In the genomic region with DNA sequence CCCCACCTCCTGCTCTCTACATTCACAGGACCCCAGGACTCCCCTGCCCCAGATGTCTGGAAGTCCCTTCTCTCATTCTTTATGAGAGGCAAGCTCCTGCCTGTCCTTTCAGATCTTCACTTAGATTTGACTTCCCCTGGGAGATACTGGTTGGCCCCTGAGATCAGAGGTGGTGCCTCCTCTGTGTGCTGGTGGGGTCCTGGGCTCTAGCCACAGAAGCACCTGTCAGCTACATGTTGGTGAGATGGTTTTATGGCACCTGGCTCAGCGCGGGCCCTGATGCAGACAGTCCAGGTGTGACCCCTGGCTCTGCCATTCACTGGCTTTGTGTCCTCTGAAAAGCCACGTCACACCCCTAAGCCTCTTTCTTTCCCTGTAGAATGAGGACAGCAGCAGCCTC, we compare ENCODE assay signal across 1 cellular context.
A peak's percentile ranks its signal among the peaks of the same experiment; 100 is the strongest.
TF ChIP-seq lines count a peak whose summit lies in the region.

No MANE protein-coding gene starts in this region.

TF ChIP-seq in GM12878, 131 proteins besides CTCF, POLR2A, EP300 and RAD21 (continued from another document):
- TF ChIP-seq POLR2AphosphoS5 (IDR thresholded peaks at IDR 0.05; ENCODE audit: low read length) (no peak; the same call in 1 of the 2 replicates), NBN (IDR thresholded peaks at IDR 0.05) (no peak), BACH1 (IDR thresholded peaks at IDR 0.05; ENCODE audit: borderline replicate concordance) (no peak), MTA2 (IDR thresholded peaks at IDR 0.05; ENCODE audit: low read depth) (peak; percentile 8; the same call in 1 of the 2 replicates), ATF7 (IDR thresholded peaks at IDR 0.05; ENCODE audit: low read depth) (no peak), MTA3 (IDR thresholded peaks at IDR 0.05; ENCODE audit: borderline replicate concordance, low read length) (no peak), CBX5 (IDR thresholded peaks at IDR 0.05; ENCODE audit: low read depth) (no peak), FOXM1 (IDR thresholded peaks at IDR 0.05; ENCODE audit: low read depth, low read length) (no peak), HDAC2 (IDR thresholded peaks at IDR 0.05) (no peak), STAT1 (conservative IDR thresholded peaks at IDR 0.05) (no peak), MEF2B (IDR thresholded peaks at IDR 0.05; ENCODE audit: partially characterized antibody, poor library complexity, severe bottlenecking) (peak; percentile 92), ZSCAN29 (IDR thresholded peaks at IDR 0.05) (no peak), GATAD2B (conservative IDR thresholded peaks at IDR 0.05; ENCODE audit: low read depth) (peak; percentile 45; the same call in 1 of the 2 replicates), RAD51 (IDR thresholded peaks at IDR 0.05) (no peak), STAT3 (IDR thresholded peaks at IDR 0.05; ENCODE audit: low read depth, low read length) (no peak), CHD1 (IDR thresholded peaks at IDR 0.05; ENCODE audit: low read depth, low read length) (no peak), ZZZ3 (IDR thresholded peaks at IDR 0.05; ENCODE audit: control insufficient read depth, insufficient read length, low read depth) (no peak), SREBF1 (IDR thresholded peaks at IDR 0.05; ENCODE audit: low read length) (no peak), BCL11A (IDR thresholded peaks at IDR 0.05; ENCODE audit: low read depth, low read length) (no peak), CBX3 (IDR thresholded peaks at IDR 0.05; ENCODE audit: borderline replicate concordance, low read depth) (no peak), BRCA1 (IDR thresholded peaks at IDR 0.05; ENCODE audit: low read depth, low read length) (no peak), JUND (IDR thresholded peaks at IDR 0.05; ENCODE audit: low read depth, low read length) (no peak), ZNF207 (IDR thresholded peaks at IDR 0.05; ENCODE audit: borderline replicate concordance) (no peak), SUPT20H (IDR thresholded peaks at IDR 0.05; ENCODE audit: borderline replicate concordance, control insufficient read depth, low read depth, low read length) (no peak), TAF1 (IDR thresholded peaks at IDR 0.05; ENCODE audit: borderline replicate concordance, low read depth, low read length) (no peak), HCFC1 (IDR thresholded peaks at IDR 0.05; ENCODE audit: low read length) (no peak), NR2C1 (IDR thresholded peaks at IDR 0.05) (no peak), KLF5 (IDR thresholded peaks at IDR 0.05; ENCODE audit: partially characterized antibody) (no peak), POLR2AphosphoS2 (IDR thresholded peaks at IDR 0.05; ENCODE audit: low read depth, low read length) (no peak), EED (IDR thresholded peaks at IDR 0.05; ENCODE audit: low read depth) (no peak), NR2F1 (conservative IDR thresholded peaks at IDR 0.05) (peak; percentile 70), CEBPB (IDR thresholded peaks at IDR 0.05; ENCODE audit: borderline replicate concordance in 1 of 2, low read depth in 2 of 2, low read length in 2 of 2) (no peak), TCF12 (IDR thresholded peaks at IDR 0.05; ENCODE audit: low read depth, low read length) (peak; percentile 83), FOS (IDR thresholded peaks at IDR 0.05; ENCODE audit: borderline replicate concordance, extremely low read depth, insufficient read length) (no peak), YBX1 (IDR thresholded peaks at IDR 0.05) (no peak), DPF2 (IDR thresholded peaks at IDR 0.05) (no peak), MYB (IDR thresholded peaks at IDR 0.05; ENCODE audit: borderline replicate concordance, low read depth, low read length) (no peak), RCOR1 (conservative IDR thresholded peaks at IDR 0.05; ENCODE audit: low read depth, low read length) (no peak), CREB1 (IDR thresholded peaks at IDR 0.05; ENCODE audit: low read depth) (no peak)
- TF ChIP-seq, protein P1, sequence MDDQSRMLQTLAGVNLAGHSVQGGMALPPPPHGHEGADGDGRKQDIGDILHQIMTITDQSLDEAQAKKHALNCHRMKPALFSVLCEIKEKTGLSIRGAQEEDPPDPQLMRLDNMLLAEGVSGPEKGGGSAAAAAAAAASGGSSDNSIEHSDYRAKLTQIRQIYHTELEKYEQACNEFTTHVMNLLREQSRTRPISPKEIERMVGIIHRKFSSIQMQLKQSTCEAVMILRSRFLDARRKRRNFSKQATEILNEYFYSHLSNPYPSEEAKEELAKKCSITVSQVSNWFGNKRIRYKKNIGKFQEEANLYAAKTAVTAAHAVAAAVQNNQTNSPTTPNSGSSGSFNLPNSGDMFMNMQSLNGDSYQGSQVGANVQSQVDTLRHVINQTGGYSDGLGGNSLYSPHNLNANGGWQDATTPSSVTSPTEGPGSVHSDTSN (IDR thresholded peaks at IDR 0.05; ENCODE audit: insufficient replicate concordance, low read depth, low read length) = no peak
- TF ChIP-seq, protein P2, sequence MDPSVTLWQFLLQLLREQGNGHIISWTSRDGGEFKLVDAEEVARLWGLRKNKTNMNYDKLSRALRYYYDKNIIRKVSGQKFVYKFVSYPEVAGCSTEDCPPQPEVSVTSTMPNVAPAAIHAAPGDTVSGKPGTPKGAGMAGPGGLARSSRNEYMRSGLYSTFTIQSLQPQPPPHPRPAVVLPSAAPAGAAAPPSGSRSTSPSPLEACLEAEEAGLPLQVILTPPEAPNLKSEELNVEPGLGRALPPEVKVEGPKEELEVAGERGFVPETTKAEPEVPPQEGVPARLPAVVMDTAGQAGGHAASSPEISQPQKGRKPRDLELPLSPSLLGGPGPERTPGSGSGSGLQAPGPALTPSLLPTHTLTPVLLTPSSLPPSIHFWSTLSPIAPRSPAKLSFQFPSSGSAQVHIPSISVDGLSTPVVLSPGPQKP (IDR thresholded peaks at IDR 0.05; ENCODE audit: low read depth, low read length) = no peak
- TF ChIP-seq, protein P3, sequence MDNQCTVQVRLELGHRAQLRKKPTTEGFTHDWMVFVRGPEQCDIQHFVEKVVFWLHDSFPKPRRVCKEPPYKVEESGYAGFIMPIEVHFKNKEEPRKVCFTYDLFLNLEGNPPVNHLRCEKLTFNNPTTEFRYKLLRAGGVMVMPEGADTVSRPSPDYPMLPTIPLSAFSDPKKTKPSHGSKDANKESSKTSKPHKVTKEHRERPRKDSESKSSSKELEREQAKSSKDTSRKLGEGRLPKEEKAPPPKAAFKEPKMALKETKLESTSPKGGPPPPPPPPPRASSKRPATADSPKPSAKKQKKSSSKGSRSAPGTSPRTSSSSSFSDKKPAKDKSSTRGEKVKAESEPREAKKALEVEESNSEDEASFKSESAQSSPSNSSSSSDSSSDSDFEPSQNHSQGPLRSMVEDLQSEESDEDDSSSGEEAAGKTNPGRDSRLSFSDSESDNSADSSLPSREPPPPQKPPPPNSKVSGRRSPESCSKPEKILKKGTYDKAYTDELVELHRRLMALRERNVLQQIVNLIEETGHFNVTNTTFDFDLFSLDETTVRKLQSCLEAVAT (IDR thresholded peaks at IDR 0.05) = no peak
- TF ChIP-seq, protein P4, sequence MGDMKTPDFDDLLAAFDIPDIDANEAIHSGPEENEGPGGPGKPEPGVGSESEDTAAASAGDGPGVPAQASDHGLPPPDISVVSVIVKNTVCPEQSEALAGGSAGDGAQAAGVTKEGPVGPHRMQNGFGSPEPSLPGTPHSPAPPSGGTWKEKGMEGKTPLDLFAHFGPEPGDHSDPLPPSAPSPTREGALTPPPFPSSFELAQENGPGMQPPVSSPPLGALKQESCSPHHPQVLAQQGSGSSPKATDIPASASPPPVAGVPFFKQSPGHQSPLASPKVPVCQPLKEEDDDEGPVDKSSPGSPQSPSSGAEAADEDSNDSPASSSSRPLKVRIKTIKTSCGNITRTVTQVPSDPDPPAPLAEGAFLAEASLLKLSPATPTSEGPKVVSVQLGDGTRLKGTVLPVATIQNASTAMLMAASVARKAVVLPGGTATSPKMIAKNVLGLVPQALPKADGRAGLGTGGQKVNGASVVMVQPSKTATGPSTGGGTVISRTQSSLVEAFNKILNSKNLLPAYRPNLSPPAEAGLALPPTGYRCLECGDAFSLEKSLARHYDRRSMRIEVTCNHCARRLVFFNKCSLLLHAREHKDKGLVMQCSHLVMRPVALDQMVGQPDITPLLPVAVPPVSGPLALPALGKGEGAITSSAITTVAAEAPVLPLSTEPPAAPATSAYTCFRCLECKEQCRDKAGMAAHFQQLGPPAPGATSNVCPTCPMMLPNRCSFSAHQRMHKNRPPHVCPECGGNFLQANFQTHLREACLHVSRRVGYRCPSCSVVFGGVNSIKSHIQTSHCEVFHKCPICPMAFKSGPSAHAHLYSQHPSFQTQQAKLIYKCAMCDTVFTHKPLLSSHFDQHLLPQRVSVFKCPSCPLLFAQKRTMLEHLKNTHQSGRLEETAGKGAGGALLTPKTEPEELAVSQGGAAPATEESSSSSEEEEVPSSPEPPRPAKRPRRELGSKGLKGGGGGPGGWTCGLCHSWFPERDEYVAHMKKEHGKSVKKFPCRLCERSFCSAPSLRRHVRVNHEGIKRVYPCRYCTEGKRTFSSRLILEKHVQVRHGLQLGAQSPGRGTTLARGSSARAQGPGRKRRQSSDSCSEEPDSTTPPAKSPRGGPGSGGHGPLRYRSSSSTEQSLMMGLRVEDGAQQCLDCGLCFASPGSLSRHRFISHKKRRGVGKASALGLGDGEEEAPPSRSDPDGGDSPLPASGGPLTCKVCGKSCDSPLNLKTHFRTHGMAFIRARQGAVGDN (IDR thresholded peaks at IDR 0.05) = peak; percentile 24
- TF ChIP-seq, protein P5, sequence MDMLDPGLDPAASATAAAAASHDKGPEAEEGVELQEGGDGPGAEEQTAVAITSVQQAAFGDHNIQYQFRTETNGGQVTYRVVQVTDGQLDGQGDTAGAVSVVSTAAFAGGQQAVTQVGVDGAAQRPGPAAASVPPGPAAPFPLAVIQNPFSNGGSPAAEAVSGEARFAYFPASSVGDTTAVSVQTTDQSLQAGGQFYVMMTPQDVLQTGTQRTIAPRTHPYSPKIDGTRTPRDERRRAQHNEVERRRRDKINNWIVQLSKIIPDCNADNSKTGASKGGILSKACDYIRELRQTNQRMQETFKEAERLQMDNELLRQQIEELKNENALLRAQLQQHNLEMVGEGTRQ (IDR thresholded peaks at IDR 0.05; ENCODE audit: borderline replicate concordance, low read depth, low read length) = no peak
- TF ChIP-seq, protein P6, sequence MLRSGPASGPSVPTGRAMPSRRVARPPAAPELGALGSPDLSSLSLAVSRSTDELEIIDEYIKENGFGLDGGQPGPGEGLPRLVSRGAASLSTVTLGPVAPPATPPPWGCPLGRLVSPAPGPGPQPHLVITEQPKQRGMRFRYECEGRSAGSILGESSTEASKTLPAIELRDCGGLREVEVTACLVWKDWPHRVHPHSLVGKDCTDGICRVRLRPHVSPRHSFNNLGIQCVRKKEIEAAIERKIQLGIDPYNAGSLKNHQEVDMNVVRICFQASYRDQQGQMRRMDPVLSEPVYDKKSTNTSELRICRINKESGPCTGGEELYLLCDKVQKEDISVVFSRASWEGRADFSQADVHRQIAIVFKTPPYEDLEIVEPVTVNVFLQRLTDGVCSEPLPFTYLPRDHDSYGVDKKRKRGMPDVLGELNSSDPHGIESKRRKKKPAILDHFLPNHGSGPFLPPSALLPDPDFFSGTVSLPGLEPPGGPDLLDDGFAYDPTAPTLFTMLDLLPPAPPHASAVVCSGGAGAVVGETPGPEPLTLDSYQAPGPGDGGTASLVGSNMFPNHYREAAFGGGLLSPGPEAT (IDR thresholded peaks at IDR 0.05; ENCODE audit: low read depth) = no peak
- TF ChIP-seq, protein P7, sequence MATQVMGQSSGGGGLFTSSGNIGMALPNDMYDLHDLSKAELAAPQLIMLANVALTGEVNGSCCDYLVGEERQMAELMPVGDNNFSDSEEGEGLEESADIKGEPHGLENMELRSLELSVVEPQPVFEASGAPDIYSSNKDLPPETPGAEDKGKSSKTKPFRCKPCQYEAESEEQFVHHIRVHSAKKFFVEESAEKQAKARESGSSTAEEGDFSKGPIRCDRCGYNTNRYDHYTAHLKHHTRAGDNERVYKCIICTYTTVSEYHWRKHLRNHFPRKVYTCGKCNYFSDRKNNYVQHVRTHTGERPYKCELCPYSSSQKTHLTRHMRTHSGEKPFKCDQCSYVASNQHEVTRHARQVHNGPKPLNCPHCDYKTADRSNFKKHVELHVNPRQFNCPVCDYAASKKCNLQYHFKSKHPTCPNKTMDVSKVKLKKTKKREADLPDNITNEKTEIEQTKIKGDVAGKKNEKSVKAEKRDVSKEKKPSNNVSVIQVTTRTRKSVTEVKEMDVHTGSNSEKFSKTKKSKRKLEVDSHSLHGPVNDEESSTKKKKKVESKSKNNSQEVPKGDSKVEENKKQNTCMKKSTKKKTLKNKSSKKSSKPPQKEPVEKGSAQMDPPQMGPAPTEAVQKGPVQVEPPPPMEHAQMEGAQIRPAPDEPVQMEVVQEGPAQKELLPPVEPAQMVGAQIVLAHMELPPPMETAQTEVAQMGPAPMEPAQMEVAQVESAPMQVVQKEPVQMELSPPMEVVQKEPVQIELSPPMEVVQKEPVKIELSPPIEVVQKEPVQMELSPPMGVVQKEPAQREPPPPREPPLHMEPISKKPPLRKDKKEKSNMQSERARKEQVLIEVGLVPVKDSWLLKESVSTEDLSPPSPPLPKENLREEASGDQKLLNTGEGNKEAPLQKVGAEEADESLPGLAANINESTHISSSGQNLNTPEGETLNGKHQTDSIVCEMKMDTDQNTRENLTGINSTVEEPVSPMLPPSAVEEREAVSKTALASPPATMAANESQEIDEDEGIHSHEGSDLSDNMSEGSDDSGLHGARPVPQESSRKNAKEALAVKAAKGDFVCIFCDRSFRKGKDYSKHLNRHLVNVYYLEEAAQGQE (IDR thresholded peaks at IDR 0.05; ENCODE audit: low read depth, low read length) = no peak
